In genomic region chr2:111909997-111910396, GRCh38 we compare ENCODE assay signal across 1 cellular context. TPM values are rescaled to one million over a fixed set of nuclear protein-coding genes. Genes with fewer than 3 reads are reported as not detected.
"Had no signal": no experiment of that assay in that cellular context is flagged by ENCODE, and none has a peak within 500 bp of the region (broad histone marks: within the 10 kb centered on the region; RNA-seq: fewer than 3 reads in every experiment).

No MANE protein-coding gene starts in this region.

RNA-seq across cellular contexts. Expression of gene MERTK, which starts 11.6 kb away (rescaled TPM):
- polyA plus RNA-seq: naive thymus-derived CD8-positive, alpha-beta T cell had no signal
